8 cellular contexts compared by ENCODE assay signal in the genomic region with DNA sequence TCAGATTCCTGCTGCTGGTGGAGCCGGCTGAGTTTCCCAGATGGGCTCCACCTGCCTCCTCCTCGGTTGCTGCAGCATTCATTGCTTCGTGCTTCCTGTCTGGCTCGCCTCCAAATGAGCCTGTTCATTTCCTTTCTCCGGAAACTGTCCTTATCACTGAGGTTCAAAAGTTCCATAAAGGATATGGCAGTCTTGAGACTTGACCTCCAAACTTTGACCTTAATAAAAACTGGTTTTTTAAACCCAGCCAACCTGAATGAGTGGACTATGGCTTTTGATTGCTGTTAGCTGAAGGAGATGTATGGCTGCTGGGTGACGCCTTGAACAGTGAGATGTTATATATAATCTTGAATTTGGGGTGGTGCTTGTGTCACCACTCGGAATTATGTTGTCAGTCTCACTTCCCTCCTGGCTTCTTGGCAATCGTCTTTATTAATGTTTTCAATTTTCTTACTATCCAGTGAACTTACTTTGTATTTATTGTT.
DNase-seq lines count a peak whose midpoint lies in the region; ATAC-seq, FAIRE-seq and TF ChIP-seq lines count a peak whose summit lies in the region.

No MANE protein-coding gene starts in this region.

- H4K20me1 ChIP-seq in Karpas-422 (ENCODE audit: insufficient read depth, low read depth, low read length) (peaks cover 5% of the 10 kb centered on the region; the same call in 1 of the 2 replicates), H1 (replicated peaks in 1 of 2; ENCODE audit: control insufficient read depth in 1 of 2, insufficient read depth in 2 of 2, low read length in 2 of 2) (peaks cover 2 to 8% of the 10 kb centered on the region in 2 experiments)

- H3K4ac ChIP-seq in H1 (replicated peaks; ENCODE audit: insufficient read length, low read depth, low read length) = no peak overlapping the region

- TF ChIP-seq RAD21 in H1 (IDR thresholded peaks at IDR 0.05 in 1 of 2, conservative IDR thresholded peaks at IDR 0.05 in 1 of 2; ENCODE audit: low read depth in 2 of 2, low read length in 2 of 2) = no peak

- TF ChIP-seq POLR2A in H1 (IDR thresholded peaks at IDR 0.05; ENCODE audit: control extremely low read depth in 1 of 2, low read depth in 2 of 2, low read length in 2 of 2) = no peak

- FAIRE-seq in H1 (lab: Jason Lieb, UNC) = no peak

- peaks cover 10% of the 10 kb centered on the region; the same call in 1 of the 2 replicates for H3K79me1 ChIP-seq in H1 (ENCODE audit: low read depth, low read length)

- WGBS in H1 (ENCODE audit: extremely low coverage in 1 of 2, insufficient coverage in 1 of 2, insufficient read length in 1 of 2, insufficient replicate concordance in 2 of 2, low coverage in 1 of 2, low lambda C conversion rate in 2 of 2, missing lambda C conversion rate in 1 of 2), 2 experiments = 83% methylated on average over 8 of the region's 8 CpGs; no CpG with 5 or more reads in 1 of the 2 experiments
- WGBS in psoas muscle, 3 donors = 30 to 36% (median 34%) methylated on average over 8 of the region's 8 CpGs

- no peak overlapping the region for H3K18ac ChIP-seq in H1 (ENCODE audit: extremely low read depth, low read length)

- ATAC-seq in SK-N-SH treated with all-trans-retinoic acid at 6 μM for 48 hours (peak; percentile 39), psoas muscle (no peak), GM19452 (IDR thresholded peaks at IDR 0.05; ENCODE audit: unreplicated experiment) (no peak)

- H4K91ac ChIP-seq in H1 (replicated peaks; ENCODE audit: insufficient read length, low read length) = no peak overlapping the region

- H2AK5ac ChIP-seq in H1 (ENCODE audit: low read depth, low read length) = 0 out of 2 replicates have a peak overlapping the region, but pooled peaks have one; percentile 29

- POLR2A ChIA-PET in H1 (lab: Charles Lee; ENCODE audit: partially characterized antibody) = interaction anchor here (1.7 kb wide), 2 partner anchors 10 to 64 kb away, joined by 6 read pairs; a partner anchor contains a TSS

- H2AFZ ChIP-seq in Karpas-422 (ENCODE audit: low read length) (no peak overlapping the region), H1 (ENCODE audit: low read length) (no peak overlapping the region)

- no peak overlapping the region for H2BK20ac ChIP-seq in H1 (ENCODE audit: low read length)

- H2BK15ac ChIP-seq in H1 (ENCODE audit: low read length) = no peak overlapping the region

- intact Hi-C loops in psoas muscle (cut with DNase I) (loop anchor here in 1 of 2 donors (5.0 kb wide), 1 partner anchor 56 kb away; no protein-coding TSS in a partner anchor), dorsolateral prefrontal cortex (cut with DNase I) (no loop called here)

- no peak overlapping the region for H3K23ac ChIP-seq in H1 (ENCODE audit: insufficient read length)

- DNase-seq in Karpas-422 = no peak
- no peak for DNase-seq in H1 (ENCODE audit: low read depth in 1 of 2, low spot score in 2 of 2)
- DNase-seq in psoas muscle = peak; percentile 23 to 57
- DNase-seq in iPS-NIHi7 (ENCODE audit: extremely low spot score) = no peak
- no peak for DNase-seq in dorsolateral prefrontal cortex

- H3K79me2 ChIP-seq in Karpas-422 (ENCODE audit: low read length) (peaks cover 94% of the 10 kb centered on the region), H1 (ENCODE audit: control insufficient read depth in 1 of 2, insufficient read depth in 2 of 2, low read length in 2 of 2) (peaks cover 11 to 83% of the 10 kb centered on the region in 2 experiments; a peak in 3 of 4 replicates)

- no peaks in the 10 kb centered on the region for H3K27me3 ChIP-seq in Karpas-422 (ENCODE audit: low read length)
- H3K27me3 ChIP-seq in H1 (replicated peaks in 1 of 4; ENCODE audit: control insufficient read depth in 3 of 4, extremely low read depth in 1 of 4, insufficient read depth in 3 of 4, low read length in 3 of 4) = no peaks in the 10 kb centered on the region
- H3K27me3 ChIP-seq in psoas muscle (ENCODE audit: insufficient read depth in 3 of 3, low read length in 2 of 3) = no peaks in the 10 kb centered on the region
- H3K27me3 ChIP-seq in dorsolateral prefrontal cortex = no peaks in the 10 kb centered on the region

- peak overlapping the region; percentile 26; the same call in 1 of the 2 replicates for H3K9ac ChIP-seq in Karpas-422 (ENCODE audit: low read length)
- no peak overlapping the region for H3K9ac ChIP-seq in H1 (replicated peaks in 1 of 4; ENCODE audit: extremely low read depth in 1 of 4, low read depth in 3 of 4, low read length in 3 of 4)

- H3K14ac ChIP-seq in H1 (ENCODE audit: insufficient read length) = no peak overlapping the region

- H3K23me2 ChIP-seq in H1 (ENCODE audit: low read depth, low read length) = no peaks in the 10 kb centered on the region

- CTCF ChIA-PET in H1 (lab: Charles Lee; ENCODE audit: partially characterized antibody) = interaction anchor here (1.6 kb wide), 1 partner anchor 90 kb away, joined by 3 read pairs; no protein-coding TSS in a partner anchor

- H3K4me1 ChIP-seq in Karpas-422 (ENCODE audit: low read length) = peaks cover 84% of the 10 kb centered on the region
- peaks cover 10 to 32% (median 29%) of the 10 kb centered on the region in 4 experiments for H3K4me1 ChIP-seq in H1 (replicated peaks in 1 of 4; ENCODE audit: control insufficient read depth in 3 of 4, insufficient read depth in 4 of 4, low read length in 3 of 4)
- H3K4me1 ChIP-seq in psoas muscle = peaks cover 15% of the 10 kb centered on the region

- H3K4me2 ChIP-seq in Karpas-422 (ENCODE audit: low read depth, low read length, poor library complexity, severe bottlenecking) (peak overlapping the region; percentile 45), H1 (ENCODE audit: insufficient read depth in 1 of 2, low read depth in 2 of 2, low read length in 2 of 2) (no peak overlapping the region)

- no peak overlapping the region for H2BK5ac ChIP-seq in H1 (ENCODE audit: low read depth, low read length)

- H2BK12ac ChIP-seq in H1 (ENCODE audit: low read depth, low read length) = no peak overlapping the region

- no peak overlapping the region for H4K5ac ChIP-seq in H1 (ENCODE audit: insufficient read length, low read depth, low read length)

- H3K9me2 ChIP-seq in Karpas-422 (replicated peaks; ENCODE audit: insufficient read depth, low read length) = no peaks in the 10 kb centered on the region

- H3K9me3 ChIP-seq in Karpas-422 (ENCODE audit: low read length) = no peaks in the 10 kb centered on the region
- no peaks in the 10 kb centered on the region for H3K9me3 ChIP-seq in H1 (ENCODE audit: insufficient read depth in 2 of 2, low read depth in 1 of 2, low read length in 1 of 2)
- H3K9me3 ChIP-seq in psoas muscle = no peaks in the 10 kb centered on the region

- H3K4me3 ChIP-seq in Karpas-422 (ENCODE audit: low read length) (0 out of 2 replicates have a peak overlapping the region, but pooled peaks have one; percentile 7), H1 (ENCODE audit: extremely low read depth in 1 of 4, insufficient read depth in 2 of 4, low read depth in 3 of 4, low read length in 4 of 4) (no peak overlapping the region), psoas muscle (no peak overlapping the region), dorsolateral prefrontal cortex (no peak overlapping the region)

- no peak overlapping the region for H2BK120ac ChIP-seq in H1 (replicated peaks; ENCODE audit: low read depth, low read length)

- no peak for TF ChIP-seq CTCF in C4-2B (conservative IDR thresholded peaks at IDR 0.05)
- TF ChIP-seq CTCF in H1 (IDR thresholded peaks at IDR 0.05; ENCODE audit: control extremely low read depth in 1 of 3, insufficient read depth in 1 of 3, low read depth in 1 of 3, low read length in 3 of 3) = no peak
- TF ChIP-seq CTCF in psoas muscle (IDR thresholded peaks at IDR 0.05) = no peak
- no peak for TF ChIP-seq CTCF in dorsolateral prefrontal cortex (IDR thresholded peaks at IDR 0.05 in 54 of 56, conservative IDR thresholded peaks at IDR 0.05 in 2 of 56; ENCODE audit: low read depth in 1 of 56, partially characterized antibody in 56 of 56)

- TF ChIP-seq EP300 in H1 (IDR thresholded peaks at IDR 0.05; ENCODE audit: borderline replicate concordance in 1 of 2, low read depth in 2 of 2, low read length in 2 of 2) = no peak

- no peak overlapping the region for H4K8ac ChIP-seq in H1 (ENCODE audit: extremely low read depth, insufficient read depth, low read length)

- H3K27ac ChIP-seq in C4-2B = peak overlapping the region; percentile 62
- peak overlapping the region; percentile 81 for H3K27ac ChIP-seq in Karpas-422 (ENCODE audit: low read length)
- no peak overlapping the region for H3K27ac ChIP-seq in H1 (ENCODE audit: low read depth, low read length)
- H3K27ac ChIP-seq in psoas muscle = peak overlapping the region; percentile 17
- no peak overlapping the region for H3K27ac ChIP-seq in dorsolateral prefrontal cortex

- no peak overlapping the region for H3K56ac ChIP-seq in H1 (replicated peaks; ENCODE audit: insufficient read length, low read depth, low read length)

- H3K36me3 ChIP-seq in Karpas-422 (ENCODE audit: insufficient read depth, low read length) = no peaks in the 10 kb centered on the region
- no peaks in the 10 kb centered on the region for H3K36me3 ChIP-seq in H1 (ENCODE audit: control insufficient read depth in 2 of 4, insufficient read depth in 4 of 4, low read length in 3 of 4)
- no peaks in the 10 kb centered on the region for H3K36me3 ChIP-seq in psoas muscle (ENCODE audit: insufficient read depth in 1 of 2, low read depth in 1 of 2)

TF ChIP-seq in SK-N-SH treated with all-trans-retinoic acid at 6 μM for 48 hours, 23 proteins besides CTCF, POLR2A, EP300 and RAD21 (continues in another document):
- TF ChIP-seq SNAI2 (CRISPR knock-in tag; IDR thresholded peaks at IDR 0.05) (0 out of 2 replicates have a peak, but pooled peaks have one; percentile 56), ZC3H10 (CRISPR knock-in tag; IDR thresholded peaks at IDR 0.05) (no peak), OSR1 (CRISPR knock-in tag; IDR thresholded peaks at IDR 0.05) (no peak), ZNF565 (CRISPR knock-in tag; conservative IDR thresholded peaks at IDR 0.05; ENCODE audit: low read depth) (no peak), TCF4 (CRISPR knock-in tag; IDR thresholded peaks at IDR 0.05; ENCODE audit: borderline replicate concordance) (peak; percentile 45; the same call in 1 of the 2 replicates), ZFP3 (CRISPR knock-in tag; IDR thresholded peaks at IDR 0.05) (0 out of 2 replicates have a peak, but pooled peaks have one; percentile 32), BACH2 (CRISPR knock-in tag; IDR thresholded peaks at IDR 0.05; ENCODE audit: borderline replicate concordance) (no peak)

TF ChIP-seq in H1, 55 proteins besides CTCF, POLR2A, EP300 and RAD21 (continues in another document):
- TF ChIP-seq, protein P1, sequence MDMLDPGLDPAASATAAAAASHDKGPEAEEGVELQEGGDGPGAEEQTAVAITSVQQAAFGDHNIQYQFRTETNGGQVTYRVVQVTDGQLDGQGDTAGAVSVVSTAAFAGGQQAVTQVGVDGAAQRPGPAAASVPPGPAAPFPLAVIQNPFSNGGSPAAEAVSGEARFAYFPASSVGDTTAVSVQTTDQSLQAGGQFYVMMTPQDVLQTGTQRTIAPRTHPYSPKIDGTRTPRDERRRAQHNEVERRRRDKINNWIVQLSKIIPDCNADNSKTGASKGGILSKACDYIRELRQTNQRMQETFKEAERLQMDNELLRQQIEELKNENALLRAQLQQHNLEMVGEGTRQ (IDR thresholded peaks at IDR 0.05; ENCODE audit: low read length) = no peak
- no peak for TF ChIP-seq BACH1 (IDR thresholded peaks at IDR 0.05; ENCODE audit: low read length)
- no peak for TF ChIP-seq SP4 (IDR thresholded peaks at IDR 0.05; ENCODE audit: low read length)
- TF ChIP-seq NANOG (IDR thresholded peaks at IDR 0.05; ENCODE audit: insufficient read depth, low read depth, low read length, poor library complexity, severe bottlenecking) = no peak

Comparison
In these comparisons a context has a peak if more than half of its experiments do, and no peak if none do; other contexts are left out.
1. H3K27ac ChIP-seq: peak in C4-2B (single experiment), Karpas-422 (single experiment) and psoas muscle (single experiment); none in H1 (single experiment) and dorsolateral prefrontal cortex (0 of 59).
2. DNase-seq: peak in psoas muscle (2 of 2); none in Karpas-422 (single experiment), H1 (0 of 2), iPS-NIHi7 (single experiment) and dorsolateral prefrontal cortex (0 of 10).